In the genomic region with DNA sequence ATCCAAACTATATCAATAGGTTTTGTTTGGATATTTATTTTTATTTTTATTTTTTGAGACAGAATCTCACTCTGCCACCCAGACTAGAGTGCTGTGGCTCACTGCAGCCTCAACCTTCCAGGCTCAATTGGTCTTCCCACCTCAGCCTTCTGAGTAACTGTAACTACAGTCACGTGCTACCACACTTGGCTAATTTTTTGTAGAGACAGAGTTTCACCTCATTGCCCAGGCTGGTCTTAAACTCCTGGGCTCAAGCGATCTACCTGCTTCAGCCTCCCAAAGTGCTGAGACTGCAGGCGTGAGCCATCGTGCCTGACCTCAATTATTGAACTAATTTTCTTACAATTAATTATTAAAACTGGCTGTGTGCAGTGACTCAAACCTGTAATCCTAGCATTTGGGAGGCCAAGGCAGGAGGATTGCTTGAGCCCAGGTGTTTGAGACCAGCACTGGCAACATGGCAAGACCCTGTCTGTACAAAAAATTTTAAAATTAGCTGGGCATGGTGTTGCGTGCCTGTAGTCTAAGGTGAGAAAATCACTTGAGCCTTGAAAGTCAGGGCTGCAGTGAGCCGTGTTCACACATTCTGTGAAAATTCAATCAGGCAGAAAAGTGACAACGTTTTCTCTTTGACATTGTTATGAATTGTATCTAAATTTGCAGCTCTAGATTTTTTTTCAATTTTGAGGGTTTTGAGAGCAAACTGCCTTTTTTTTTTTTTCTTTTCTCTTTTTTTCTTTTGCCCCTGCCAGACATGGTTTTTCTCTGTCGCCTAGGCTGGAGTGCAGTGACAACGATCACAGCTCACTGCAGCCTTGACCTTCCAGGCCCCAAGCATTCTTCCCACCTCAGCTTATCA, we compare ENCODE assay signal across 12 cellular contexts.
DNase-seq lines count a peak whose midpoint lies in the region; ATAC-seq, FAIRE-seq and TF ChIP-seq lines count a peak whose summit lies in the region.
"Had no signal": no experiment of that assay in that cellular context is flagged by ENCODE, and none has a peak within 500 bp of the region (broad histone marks: within the 10 kb centered on the region; RNA-seq: fewer than 3 reads in every experiment).

No MANE protein-coding gene starts in this region.

- ATAC-seq in GM18511 (IDR thresholded peaks at IDR 0.05; ENCODE audit: unreplicated experiment) (peak; percentile 84), GM21381 (IDR thresholded peaks at IDR 0.05; ENCODE audit: unreplicated experiment) (peak; percentile 57), HG03097 (IDR thresholded peaks at IDR 0.05; ENCODE audit: low FRiP score, unreplicated experiment) (peak; percentile 58), foreskin keratinocyte (no peak)

- H3K27me3 ChIP-seq in kidney epithelial cell (ENCODE audit: control insufficient read depth, insufficient read depth, low read length) (no peaks in the 10 kb centered on the region), foreskin keratinocyte (no peaks in the 10 kb centered on the region), breast epithelium (no peaks in the 10 kb centered on the region)
- H3K27me3 ChIP-seq: ascending aorta had no signal

- intact Hi-C loops in breast epithelium (cut with DNase I; ENCODE audit: low total_unique reads), result no loop called here

- H3K27ac ChIP-seq in foreskin keratinocyte (no peak overlapping the region), breast epithelium (no peak overlapping the region)
- H3K27ac ChIP-seq: ascending aorta, HL-60 had no signal

- DNase-seq in kidney epithelial cell (ENCODE audit: low read depth), result peak; percentile 31
- DNase-seq in foreskin keratinocyte, result no peak
- DNase-seq in urothelium cell line (ENCODE audit: low spot score), result no peak
- DNase-seq in breast epithelium (ENCODE audit: low spot score in 2 of 2), result no peak
- no peak for DNase-seq in superior temporal gyrus (ENCODE audit: extremely low spot score)
- DNase-seq: T-helper 1 cell had no signal

- no peaks in the 10 kb centered on the region for H3K9me3 ChIP-seq in breast epithelium
- H3K9me3 ChIP-seq: ascending aorta had no signal

- TF ChIP-seq CTCF in kidney epithelial cell (IDR thresholded peaks at IDR 0.05; ENCODE audit: insufficient read depth, low read length, poor library complexity, severe bottlenecking) (no peak), foreskin keratinocyte (conservative IDR thresholded peaks at IDR 0.05) (no peak), breast epithelium (IDR thresholded peaks at IDR 0.05) (no peak)

- H3K36me3 ChIP-seq in kidney epithelial cell (ENCODE audit: control insufficient read depth, insufficient read depth, low read length) (no peaks in the 10 kb centered on the region), breast epithelium (no peaks in the 10 kb centered on the region)

- FAIRE-seq in urothelium cell line (lab: Jason Lieb, UNC), result no peak
- FAIRE-seq: GM12892 had no signal

- no peaks in the 10 kb centered on the region for H3K4me1 ChIP-seq in foreskin keratinocyte
- H3K4me1 ChIP-seq in breast epithelium, result no peaks in the 10 kb centered on the region
- H3K4me1 ChIP-seq: ascending aorta had no signal

- H3K4me3 ChIP-seq in kidney epithelial cell (ENCODE audit: low read depth, low read length) (no peak overlapping the region), breast epithelium (no peak overlapping the region)
- H3K4me3 ChIP-seq: ascending aorta had no signal

- no peak for TF ChIP-seq POLR2A in breast epithelium (IDR thresholded peaks at IDR 0.05)
